2 cellular contexts compared by ENCODE assay signal in the genomic region with DNA sequence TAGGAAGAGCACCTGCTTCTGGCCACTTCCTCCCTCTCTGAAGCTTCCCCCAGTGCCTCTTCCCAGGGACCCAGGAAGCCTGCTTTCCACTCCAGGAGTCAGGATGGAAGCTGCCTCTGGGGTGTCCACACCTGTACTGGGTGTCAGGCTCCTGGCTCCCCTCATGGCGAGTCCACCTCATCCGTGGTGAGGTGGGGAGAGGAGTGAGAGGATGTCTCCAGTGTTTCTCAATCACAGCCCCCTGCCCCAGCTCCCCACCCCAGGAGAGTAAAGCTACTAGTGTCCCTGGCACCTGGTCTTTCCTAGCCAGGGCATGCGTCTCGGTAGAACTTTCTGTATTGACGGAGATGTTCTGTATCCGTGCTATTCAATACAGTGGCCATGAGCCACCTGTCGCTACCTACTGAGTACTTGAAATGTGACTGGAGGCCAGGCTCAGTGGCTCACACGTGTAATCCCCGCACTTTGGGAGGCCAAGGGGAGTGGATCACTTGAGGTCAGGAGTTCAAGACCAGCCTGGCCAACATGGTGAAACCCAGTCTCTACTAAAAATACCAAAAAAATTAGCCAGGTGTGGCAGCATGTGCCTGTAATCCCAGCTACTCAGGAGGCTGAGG.
TF ChIP-seq lines count a peak whose summit lies in the region.

No MANE protein-coding gene starts in this region.

TF ChIP-seq in IMR-90, 13 proteins besides CTCF, POLR2A, EP300 and RAD21 (continued from another document):
- TF ChIP-seq CHD1 (IDR thresholded peaks at IDR 0.05; ENCODE audit: low read depth, low read length), result no peak
- TF ChIP-seq, protein P1, sequence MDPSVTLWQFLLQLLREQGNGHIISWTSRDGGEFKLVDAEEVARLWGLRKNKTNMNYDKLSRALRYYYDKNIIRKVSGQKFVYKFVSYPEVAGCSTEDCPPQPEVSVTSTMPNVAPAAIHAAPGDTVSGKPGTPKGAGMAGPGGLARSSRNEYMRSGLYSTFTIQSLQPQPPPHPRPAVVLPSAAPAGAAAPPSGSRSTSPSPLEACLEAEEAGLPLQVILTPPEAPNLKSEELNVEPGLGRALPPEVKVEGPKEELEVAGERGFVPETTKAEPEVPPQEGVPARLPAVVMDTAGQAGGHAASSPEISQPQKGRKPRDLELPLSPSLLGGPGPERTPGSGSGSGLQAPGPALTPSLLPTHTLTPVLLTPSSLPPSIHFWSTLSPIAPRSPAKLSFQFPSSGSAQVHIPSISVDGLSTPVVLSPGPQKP (IDR thresholded peaks at IDR 0.05; ENCODE audit: borderline replicate concordance, low read depth, low read length), result no peak
- TF ChIP-seq MXI1 (IDR thresholded peaks at IDR 0.05; ENCODE audit: borderline replicate concordance, low read depth, low read length), result no peak
- TF ChIP-seq CEBPB (IDR thresholded peaks at IDR 0.05; ENCODE audit: low read depth, low read length), result no peak
- no peak for TF ChIP-seq BHLHE40 (IDR thresholded peaks at IDR 0.05; ENCODE audit: low read depth, low read length)
- TF ChIP-seq FOS (IDR thresholded peaks at IDR 0.05; ENCODE audit: low read depth, low read length), result no peak
- no peak for TF ChIP-seq SMC3 (IDR thresholded peaks at IDR 0.05; ENCODE audit: low read depth, low read length)
- TF ChIP-seq MAFK (IDR thresholded peaks at IDR 0.05; ENCODE audit: low read depth, low read length), result no peak
- TF ChIP-seq, protein P2, sequence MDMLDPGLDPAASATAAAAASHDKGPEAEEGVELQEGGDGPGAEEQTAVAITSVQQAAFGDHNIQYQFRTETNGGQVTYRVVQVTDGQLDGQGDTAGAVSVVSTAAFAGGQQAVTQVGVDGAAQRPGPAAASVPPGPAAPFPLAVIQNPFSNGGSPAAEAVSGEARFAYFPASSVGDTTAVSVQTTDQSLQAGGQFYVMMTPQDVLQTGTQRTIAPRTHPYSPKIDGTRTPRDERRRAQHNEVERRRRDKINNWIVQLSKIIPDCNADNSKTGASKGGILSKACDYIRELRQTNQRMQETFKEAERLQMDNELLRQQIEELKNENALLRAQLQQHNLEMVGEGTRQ (IDR thresholded peaks at IDR 0.05; ENCODE audit: low read depth, low read length), result no peak
- TF ChIP-seq MAZ (IDR thresholded peaks at IDR 0.05; ENCODE audit: borderline replicate concordance, low read depth, low read length), result no peak
- TF ChIP-seq RFX5 (IDR thresholded peaks at IDR 0.05; ENCODE audit: low read depth, low read length), result no peak
- no peak for TF ChIP-seq RCOR1 (IDR thresholded peaks at IDR 0.05; ENCODE audit: insufficient replicate concordance, low read length)

TF ChIP-seq in WTC11, 78 proteins besides CTCF, POLR2A, EP300 and RAD21:
- TF ChIP-seq FOXK1 (CRISPR knock-in tag; IDR thresholded peaks at IDR 0.05) (no peak), SP1 (CRISPR knock-in tag; conservative IDR thresholded peaks at IDR 0.05) (no peak), SMAD3 (CRISPR knock-in tag; IDR thresholded peaks at IDR 0.05; ENCODE audit: borderline replicate concordance) (no peak), FOXP1 (CRISPR knock-in tag; IDR thresholded peaks at IDR 0.05; ENCODE audit: borderline replicate concordance) (no peak), JUN (CRISPR knock-in tag; IDR thresholded peaks at IDR 0.05) (no peak)
- TF ChIP-seq, protein P3, sequence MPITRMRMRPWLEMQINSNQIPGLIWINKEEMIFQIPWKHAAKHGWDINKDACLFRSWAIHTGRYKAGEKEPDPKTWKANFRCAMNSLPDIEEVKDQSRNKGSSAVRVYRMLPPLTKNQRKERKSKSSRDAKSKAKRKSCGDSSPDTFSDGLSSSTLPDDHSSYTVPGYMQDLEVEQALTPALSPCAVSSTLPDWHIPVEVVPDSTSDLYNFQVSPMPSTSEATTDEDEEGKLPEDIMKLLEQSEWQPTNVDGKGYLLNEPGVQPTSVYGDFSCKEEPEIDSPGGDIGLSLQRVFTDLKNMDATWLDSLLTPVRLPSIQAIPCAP (CRISPR knock-in tag; IDR thresholded peaks at IDR 0.05), result no peak
- TF ChIP-seq, protein P4, sequence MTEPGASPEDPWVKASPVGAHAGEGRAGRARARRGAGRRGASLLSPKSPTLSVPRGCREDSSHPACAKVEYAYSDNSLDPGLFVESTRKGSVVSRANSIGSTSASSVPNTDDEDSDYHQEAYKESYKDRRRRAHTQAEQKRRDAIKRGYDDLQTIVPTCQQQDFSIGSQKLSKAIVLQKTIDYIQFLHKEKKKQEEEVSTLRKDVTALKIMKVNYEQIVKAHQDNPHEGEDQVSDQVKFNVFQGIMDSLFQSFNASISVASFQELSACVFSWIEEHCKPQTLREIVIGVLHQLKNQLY (CRISPR knock-in tag; IDR thresholded peaks at IDR 0.05), result no peak
